1 cellular context compared by ENCODE assay signal in genomic region chr12:23906329-23906728, GRCh38.
TF ChIP-seq lines count a peak whose summit lies in the region.

No MANE protein-coding gene starts in this region.

TF ChIP-seq in GM12878, 131 proteins besides CTCF, POLR2A, EP300 and RAD21 (continued from another document):
- TF ChIP-seq SUZ12 (IDR thresholded peaks at IDR 0.05; ENCODE audit: unreplicated experiment) (no peak), BHLHE40 (IDR thresholded peaks at IDR 0.05; ENCODE audit: borderline replicate concordance in 1 of 2, low read depth in 2 of 2, low read length in 1 of 2) (0 out of 4 replicates have a peak, but pooled peaks have one; percentile 14 to 33), LARP7 (IDR thresholded peaks at IDR 0.05) (no peak), IRF3 (IDR thresholded peaks at IDR 0.05) (no peak), FOS (IDR thresholded peaks at IDR 0.05; ENCODE audit: borderline replicate concordance, extremely low read depth, insufficient read length) (no peak)
